Comparison of ENCODE assay signal across 4 cellular contexts in genomic region chr1:16561035-16561434, GRCh38. TPM values are rescaled to one million over a fixed set of nuclear protein-coding genes. Genes with fewer than 3 reads are reported as not detected.
"Had no signal": no experiment of that assay in that cellular context is flagged by ENCODE, and none has a peak within 500 bp of the region (broad histone marks: within the 10 kb centered on the region; RNA-seq: fewer than 3 reads in every experiment).

No MANE protein-coding gene starts in this region.

RNA-seq across cellular contexts. Expression of gene RNU1-1, which starts 47.0 kb away (rescaled TPM):
- polyA plus RNA-seq: adipose tissue, adrenal gland, aorta, cardiac muscle cell had no signal
